Comparison of ENCODE assay signal across 8 cellular contexts in the genomic region with DNA sequence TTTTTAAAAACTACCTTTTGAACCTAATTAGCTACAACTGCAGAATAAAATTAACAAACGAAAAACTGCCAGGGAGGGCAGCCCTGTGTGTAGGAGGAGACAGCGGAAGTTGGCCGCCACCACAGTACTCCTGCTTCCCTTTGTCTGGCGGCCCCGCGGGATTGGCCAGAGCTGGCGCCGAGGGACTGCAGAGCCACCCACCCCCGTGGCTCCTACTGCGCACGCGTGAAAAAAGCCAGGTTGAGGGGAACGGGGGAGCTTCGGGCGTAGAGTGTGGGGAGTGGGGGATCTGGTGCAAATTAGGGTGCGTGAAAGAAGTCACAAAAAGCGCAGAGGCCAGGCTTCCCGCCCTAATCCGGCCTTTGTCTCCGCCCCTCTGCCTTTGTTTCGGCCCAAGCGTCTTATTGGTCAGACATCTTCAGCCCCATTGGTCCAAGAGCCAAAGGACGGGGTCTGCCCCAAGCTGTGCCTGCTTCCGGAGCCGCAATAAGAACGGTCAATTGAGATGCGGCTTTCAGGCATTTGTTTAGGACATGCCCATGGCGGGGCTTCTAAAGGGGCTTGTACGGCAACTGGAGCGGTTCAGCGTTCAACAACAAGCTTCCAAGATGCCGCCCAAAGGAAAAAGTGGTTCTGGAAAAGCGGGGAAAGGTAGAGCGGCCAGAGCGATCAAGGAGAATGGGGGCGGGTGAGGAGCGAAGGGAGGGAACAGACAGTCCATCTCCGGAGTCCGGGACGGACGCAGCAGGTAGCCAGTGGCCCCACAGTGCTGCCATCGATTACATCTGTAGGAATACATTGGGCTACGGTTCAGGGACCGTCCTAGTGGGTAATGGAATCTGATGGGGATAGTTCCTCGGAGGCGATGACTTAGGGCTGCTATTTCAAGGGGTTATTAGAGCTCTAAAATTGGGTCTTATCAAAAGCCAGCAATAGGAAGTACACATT. TPM values are rescaled to one million over a fixed set of nuclear protein-coding genes. Genes with fewer than 3 reads are reported as not detected.
A peak's percentile ranks its signal among the peaks of the same experiment; 100 is the strongest.
DNase-seq lines count a peak whose midpoint lies in the region; ATAC-seq and TF ChIP-seq lines count a peak whose summit lies in the region.

TSS of gene PIN4 (plus strand) at position 580 of the 948 bp plus-strand sequence. CDS start at position 609, 29 bp downstream.

- TF ChIP-seq CTCF in lower leg skin (IDR thresholded peaks at IDR 0.05) = no peak

- ATAC-seq in GM19452 (IDR thresholded peaks at IDR 0.05; ENCODE audit: unreplicated experiment) (peak; percentile 92), HG03575 (IDR thresholded peaks at IDR 0.05; ENCODE audit: extremely low read depth, insufficient number of reproducible peaks, low FRiP score, unreplicated experiment) (peak; percentile 87)

- intact Hi-C loops in lower leg skin (cut with DNase I; ENCODE audit: low total_unique reads) = no loop called here

- 0 to 34% methylated on average over 37 to 46 of the region's 46 CpGs for WGBS in lower leg skin, 2 donors

- no peak for TF ChIP-seq POLR2A in lower leg skin (IDR thresholded peaks at IDR 0.05)

- H3K4me3 ChIP-seq in lower leg skin (ENCODE audit: low read depth, poor library complexity, severe bottlenecking) = peak within 1 kb of the TSS; percentile 48

- peak; percentile 91 for DNase-seq in CD1c-positive myeloid dendritic cell (ENCODE audit: extremely low spot score)
- peak; percentile 99 for DNase-seq in NCI-H82 (lab: John Stamatoyannopoulos, UW)
- peak; percentile 79 to 87 for DNase-seq in activated CD4-positive, alpha-beta T cell treated with anti-CD3 and anti-CD28 coated beads, Interleukin-2, amount 50 U/mL, for 48 hours
- DNase-seq in ecto neural progenitor cell (ENCODE audit: low spot score) = peak; percentile 90
- peak; percentile 89 to 96 for DNase-seq in lower leg skin (ENCODE audit: low spot score in 2 of 2)
- DNase-seq in stimulated activated CD4-positive, alpha-beta T cell treated with anti-CD3 and anti-CD28 coated beads, Interleukin-4, amount 100 ng/mL, for 48 hours (ENCODE audit: low read depth in 2 of 2) = peak; percentile 66 to 75

RNA-seq across cellular contexts. Expression of gene PIN4, which starts in this region (rescaled TPM):
- total RNA-seq in lower leg skin = 10 to 100 TPM in 1 of 4 donors, 1 to 10 TPM in 2, not detected in 1; 4.6 to 12.4 (median 6.5) TPM

Comparison
In these comparisons a context has a peak if more than half of its experiments do, and no peak if none do; other contexts are left out.
1. Peak in every context shown above with its lines: DNase-seq, ATAC-seq and H3K4me3 ChIP-seq.